ENCODE assay signal across 1 cellular context in genomic region chr9:136667940-136668760, GRCh38.
TF ChIP-seq lines count a peak whose summit lies in the region.

No MANE protein-coding gene starts in this region.

TF ChIP-seq in K562, 482 proteins besides CTCF, POLR2A, EP300 and RAD21 (continues in another document):
- no peak; the same call in 1 of the 2 replicates for TF ChIP-seq POLR2AphosphoS5 (IDR thresholded peaks at IDR 0.05; ENCODE audit: control insufficient read depth, insufficient read depth, low read depth, low read length)
- no peak for TF ChIP-seq KAT7 (CRISPR knock-in tag; IDR thresholded peaks at IDR 0.05; ENCODE audit: borderline replicate concordance)
- TF ChIP-seq MAX (CRISPR knock-in tag; IDR thresholded peaks at IDR 0.05), result no peak
- TF ChIP-seq EZH2 (IDR thresholded peaks at IDR 0.05; ENCODE audit: borderline replicate concordance, low read depth, low read length), result no peak
- no peak for TF ChIP-seq EWSR1 (IDR thresholded peaks at IDR 0.05; ENCODE audit: borderline replicate concordance, low read depth, partially characterized antibody)
- TF ChIP-seq ZNF780A (CRISPR knock-in tag; IDR thresholded peaks at IDR 0.05), result no peak
- TF ChIP-seq HNRNPL (IDR thresholded peaks at IDR 0.05; ENCODE audit: low read depth, low read length), result peak; percentile 48
- TF ChIP-seq POLR2AphosphoS2 (IDR thresholded peaks at IDR 0.05; ENCODE audit: low read length), result peak; percentile 26; the same call in 1 of the 2 replicates
- TF ChIP-seq HDAC1 (IDR thresholded peaks at IDR 0.05), result no peak
- TF ChIP-seq KLF13 (tag; IDR thresholded peaks at IDR 0.05; ENCODE audit: borderline replicate concordance, low read depth), result no peak
- no peak for TF ChIP-seq ZKSCAN3 (CRISPR knock-in tag; IDR thresholded peaks at IDR 0.05)
- TF ChIP-seq CCAR2 (IDR thresholded peaks at IDR 0.05; ENCODE audit: low read depth, low read length), result no peak
- peak; percentile 77; the same call in 1 of the 2 replicates for TF ChIP-seq RBM14 (IDR thresholded peaks at IDR 0.05; ENCODE audit: borderline replicate concordance, insufficient read depth, low read depth, low read length)
- TF ChIP-seq BHLHE40 (IDR thresholded peaks at IDR 0.05; ENCODE audit: low read length), result no peak
- TF ChIP-seq, protein P1, sequence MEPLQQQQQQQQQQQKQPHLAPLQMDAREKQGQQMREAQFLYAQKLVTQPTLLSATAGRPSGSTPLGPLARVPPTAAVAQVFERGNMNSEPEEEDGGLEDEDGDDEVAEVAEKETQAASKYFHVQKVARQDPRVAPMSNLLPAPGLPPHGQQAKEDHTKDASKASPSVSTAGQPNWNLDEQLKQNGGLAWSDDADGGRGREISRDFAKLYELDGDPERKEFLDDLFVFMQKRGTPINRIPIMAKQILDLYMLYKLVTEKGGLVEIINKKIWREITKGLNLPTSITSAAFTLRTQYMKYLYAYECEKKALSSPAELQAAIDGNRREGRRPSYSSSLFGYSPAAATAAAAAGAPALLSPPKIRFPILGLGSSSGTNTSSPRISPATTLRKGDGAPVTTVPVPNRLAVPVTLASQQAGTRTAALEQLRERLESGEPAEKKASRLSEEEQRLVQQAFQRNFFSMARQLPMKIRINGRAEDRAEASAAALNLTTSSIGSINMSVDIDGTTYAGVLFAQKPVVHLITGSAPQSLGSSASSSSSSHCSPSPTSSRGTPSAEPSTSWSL (CRISPR knock-in tag; IDR thresholded peaks at IDR 0.05; ENCODE audit: borderline replicate concordance), result no peak
- TF ChIP-seq MEIS2 (IDR thresholded peaks at IDR 0.05; ENCODE audit: partially characterized antibody), result no peak
- peak; percentile 17 for TF ChIP-seq HNRNPLL (IDR thresholded peaks at IDR 0.05; ENCODE audit: low read depth, low read length, poor library complexity, severe bottlenecking)
- no peak for TF ChIP-seq TFAP4 (CRISPR knock-in tag; IDR thresholded peaks at IDR 0.05; ENCODE audit: borderline replicate concordance)
- TF ChIP-seq ZNF583 (CRISPR knock-in tag; IDR thresholded peaks at IDR 0.05), result no peak
- TF ChIP-seq ZNF57 (CRISPR knock-in tag; IDR thresholded peaks at IDR 0.05), result no peak
- TF ChIP-seq, protein P2, sequence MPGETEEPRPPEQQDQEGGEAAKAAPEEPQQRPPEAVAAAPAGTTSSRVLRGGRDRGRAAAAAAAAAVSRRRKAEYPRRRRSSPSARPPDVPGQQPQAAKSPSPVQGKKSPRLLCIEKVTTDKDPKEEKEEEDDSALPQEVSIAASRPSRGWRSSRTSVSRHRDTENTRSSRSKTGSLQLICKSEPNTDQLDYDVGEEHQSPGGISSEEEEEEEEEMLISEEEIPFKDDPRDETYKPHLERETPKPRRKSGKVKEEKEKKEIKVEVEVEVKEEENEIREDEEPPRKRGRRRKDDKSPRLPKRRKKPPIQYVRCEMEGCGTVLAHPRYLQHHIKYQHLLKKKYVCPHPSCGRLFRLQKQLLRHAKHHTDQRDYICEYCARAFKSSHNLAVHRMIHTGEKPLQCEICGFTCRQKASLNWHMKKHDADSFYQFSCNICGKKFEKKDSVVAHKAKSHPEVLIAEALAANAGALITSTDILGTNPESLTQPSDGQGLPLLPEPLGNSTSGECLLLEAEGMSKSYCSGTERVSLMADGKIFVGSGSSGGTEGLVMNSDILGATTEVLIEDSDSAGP (CRISPR knock-in tag; IDR thresholded peaks at IDR 0.05), result no peak
- peak; percentile 38; the same call in 1 of the 2 replicates for TF ChIP-seq TAF15 (IDR thresholded peaks at IDR 0.05; ENCODE audit: low read depth, low read length)
- TF ChIP-seq SAFB2 (IDR thresholded peaks at IDR 0.05; ENCODE audit: borderline replicate concordance, low read depth, low read length, severe bottlenecking), result no peak
- TF ChIP-seq, protein P3, sequence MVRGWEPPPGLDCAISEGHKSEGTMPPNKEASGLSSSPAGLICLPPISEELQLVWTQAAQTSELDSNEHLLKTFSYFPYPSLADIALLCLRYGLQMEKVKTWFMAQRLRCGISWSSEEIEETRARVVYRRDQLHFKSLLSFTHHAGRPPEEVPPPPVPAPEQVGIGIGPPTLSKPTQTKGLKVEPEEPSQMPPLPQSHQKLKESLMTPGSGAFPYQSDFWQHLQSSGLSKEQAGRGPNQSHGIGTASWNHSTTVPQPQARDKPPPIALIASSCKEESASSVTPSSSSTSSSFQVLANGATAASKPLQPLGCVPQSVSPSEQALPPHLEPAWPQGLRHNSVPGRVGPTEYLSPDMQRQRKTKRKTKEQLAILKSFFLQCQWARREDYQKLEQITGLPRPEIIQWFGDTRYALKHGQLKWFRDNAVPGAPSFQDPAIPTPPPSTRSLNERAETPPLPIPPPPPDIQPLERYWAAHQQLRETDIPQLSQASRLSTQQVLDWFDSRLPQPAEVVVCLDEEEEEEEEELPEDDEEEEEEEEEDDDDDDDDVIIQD (CRISPR knock-in tag; IDR thresholded peaks at IDR 0.05), result no peak
- peak; percentile 75; the same call in 1 of the 2 replicates for TF ChIP-seq ZBTB7A (IDR thresholded peaks at IDR 0.05; ENCODE audit: borderline replicate concordance, control insufficient read depth, low read depth, low read length)
- TF ChIP-seq, protein P4, sequence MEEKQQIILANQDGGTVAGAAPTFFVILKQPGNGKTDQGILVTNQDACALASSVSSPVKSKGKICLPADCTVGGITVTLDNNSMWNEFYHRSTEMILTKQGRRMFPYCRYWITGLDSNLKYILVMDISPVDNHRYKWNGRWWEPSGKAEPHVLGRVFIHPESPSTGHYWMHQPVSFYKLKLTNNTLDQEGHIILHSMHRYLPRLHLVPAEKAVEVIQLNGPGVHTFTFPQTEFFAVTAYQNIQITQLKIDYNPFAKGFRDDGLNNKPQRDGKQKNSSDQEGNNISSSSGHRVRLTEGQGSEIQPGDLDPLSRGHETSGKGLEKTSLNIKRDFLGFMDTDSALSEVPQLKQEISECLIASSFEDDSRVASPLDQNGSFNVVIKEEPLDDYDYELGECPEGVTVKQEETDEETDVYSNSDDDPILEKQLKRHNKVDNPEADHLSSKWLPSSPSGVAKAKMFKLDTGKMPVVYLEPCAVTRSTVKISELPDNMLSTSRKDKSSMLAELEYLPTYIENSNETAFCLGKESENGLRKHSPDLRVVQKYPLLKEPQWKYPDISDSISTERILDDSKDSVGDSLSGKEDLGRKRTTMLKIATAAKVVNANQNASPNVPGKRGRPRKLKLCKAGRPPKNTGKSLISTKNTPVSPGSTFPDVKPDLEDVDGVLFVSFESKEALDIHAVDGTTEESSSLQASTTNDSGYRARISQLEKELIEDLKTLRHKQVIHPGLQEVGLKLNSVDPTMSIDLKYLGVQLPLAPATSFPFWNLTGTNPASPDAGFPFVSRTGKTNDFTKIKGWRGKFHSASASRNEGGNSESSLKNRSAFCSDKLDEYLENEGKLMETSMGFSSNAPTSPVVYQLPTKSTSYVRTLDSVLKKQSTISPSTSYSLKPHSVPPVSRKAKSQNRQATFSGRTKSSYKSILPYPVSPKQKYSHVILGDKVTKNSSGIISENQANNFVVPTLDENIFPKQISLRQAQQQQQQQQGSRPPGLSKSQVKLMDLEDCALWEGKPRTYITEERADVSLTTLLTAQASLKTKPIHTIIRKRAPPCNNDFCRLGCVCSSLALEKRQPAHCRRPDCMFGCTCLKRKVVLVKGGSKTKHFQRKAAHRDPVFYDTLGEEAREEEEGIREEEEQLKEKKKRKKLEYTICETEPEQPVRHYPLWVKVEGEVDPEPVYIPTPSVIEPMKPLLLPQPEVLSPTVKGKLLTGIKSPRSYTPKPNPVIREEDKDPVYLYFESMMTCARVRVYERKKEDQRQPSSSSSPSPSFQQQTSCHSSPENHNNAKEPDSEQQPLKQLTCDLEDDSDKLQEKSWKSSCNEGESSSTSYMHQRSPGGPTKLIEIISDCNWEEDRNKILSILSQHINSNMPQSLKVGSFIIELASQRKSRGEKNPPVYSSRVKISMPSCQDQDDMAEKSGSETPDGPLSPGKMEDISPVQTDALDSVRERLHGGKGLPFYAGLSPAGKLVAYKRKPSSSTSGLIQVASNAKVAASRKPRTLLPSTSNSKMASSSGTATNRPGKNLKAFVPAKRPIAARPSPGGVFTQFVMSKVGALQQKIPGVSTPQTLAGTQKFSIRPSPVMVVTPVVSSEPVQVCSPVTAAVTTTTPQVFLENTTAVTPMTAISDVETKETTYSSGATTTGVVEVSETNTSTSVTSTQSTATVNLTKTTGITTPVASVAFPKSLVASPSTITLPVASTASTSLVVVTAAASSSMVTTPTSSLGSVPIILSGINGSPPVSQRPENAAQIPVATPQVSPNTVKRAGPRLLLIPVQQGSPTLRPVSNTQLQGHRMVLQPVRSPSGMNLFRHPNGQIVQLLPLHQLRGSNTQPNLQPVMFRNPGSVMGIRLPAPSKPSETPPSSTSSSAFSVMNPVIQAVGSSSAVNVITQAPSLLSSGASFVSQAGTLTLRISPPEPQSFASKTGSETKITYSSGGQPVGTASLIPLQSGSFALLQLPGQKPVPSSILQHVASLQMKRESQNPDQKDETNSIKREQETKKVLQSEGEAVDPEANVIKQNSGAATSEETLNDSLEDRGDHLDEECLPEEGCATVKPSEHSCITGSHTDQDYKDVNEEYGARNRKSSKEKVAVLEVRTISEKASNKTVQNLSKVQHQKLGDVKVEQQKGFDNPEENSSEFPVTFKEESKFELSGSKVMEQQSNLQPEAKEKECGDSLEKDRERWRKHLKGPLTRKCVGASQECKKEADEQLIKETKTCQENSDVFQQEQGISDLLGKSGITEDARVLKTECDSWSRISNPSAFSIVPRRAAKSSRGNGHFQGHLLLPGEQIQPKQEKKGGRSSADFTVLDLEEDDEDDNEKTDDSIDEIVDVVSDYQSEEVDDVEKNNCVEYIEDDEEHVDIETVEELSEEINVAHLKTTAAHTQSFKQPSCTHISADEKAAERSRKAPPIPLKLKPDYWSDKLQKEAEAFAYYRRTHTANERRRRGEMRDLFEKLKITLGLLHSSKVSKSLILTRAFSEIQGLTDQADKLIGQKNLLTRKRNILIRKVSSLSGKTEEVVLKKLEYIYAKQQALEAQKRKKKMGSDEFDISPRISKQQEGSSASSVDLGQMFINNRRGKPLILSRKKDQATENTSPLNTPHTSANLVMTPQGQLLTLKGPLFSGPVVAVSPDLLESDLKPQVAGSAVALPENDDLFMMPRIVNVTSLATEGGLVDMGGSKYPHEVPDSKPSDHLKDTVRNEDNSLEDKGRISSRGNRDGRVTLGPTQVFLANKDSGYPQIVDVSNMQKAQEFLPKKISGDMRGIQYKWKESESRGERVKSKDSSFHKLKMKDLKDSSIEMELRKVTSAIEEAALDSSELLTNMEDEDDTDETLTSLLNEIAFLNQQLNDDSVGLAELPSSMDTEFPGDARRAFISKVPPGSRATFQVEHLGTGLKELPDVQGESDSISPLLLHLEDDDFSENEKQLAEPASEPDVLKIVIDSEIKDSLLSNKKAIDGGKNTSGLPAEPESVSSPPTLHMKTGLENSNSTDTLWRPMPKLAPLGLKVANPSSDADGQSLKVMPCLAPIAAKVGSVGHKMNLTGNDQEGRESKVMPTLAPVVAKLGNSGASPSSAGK (IDR thresholded peaks at IDR 0.05), result no peak
- TF ChIP-seq HMG20A (CRISPR knock-in tag; conservative IDR thresholded peaks at IDR 0.05), result no peak
- peak; percentile 84 for TF ChIP-seq FIP1L1 (IDR thresholded peaks at IDR 0.05; ENCODE audit: low read depth, low read length, poor library complexity, severe bottlenecking)
- no peak for TF ChIP-seq ZFPM2 (CRISPR knock-in tag; IDR thresholded peaks at IDR 0.05)
- TF ChIP-seq NCOA1 (IDR thresholded peaks at IDR 0.05; ENCODE audit: low read depth), result no peak
- TF ChIP-seq ZNF232 (CRISPR knock-in tag; IDR thresholded peaks at IDR 0.05), result no peak
- no peak for TF ChIP-seq KLF16 (IDR thresholded peaks at IDR 0.05)
- TF ChIP-seq ZNF175 (CRISPR knock-in tag; IDR thresholded peaks at IDR 0.05; ENCODE audit: low read depth), result no peak
- TF ChIP-seq ZNF384 (IDR thresholded peaks at IDR 0.05; ENCODE audit: low read depth, low read length), result no peak
- no peak for TF ChIP-seq TAF1 (IDR thresholded peaks at IDR 0.05; ENCODE audit: control insufficient read depth, extremely low read depth, insufficient read depth, low read length, severe bottlenecking)
- TF ChIP-seq SMARCA4 (IDR thresholded peaks at IDR 0.05), result no peak
- no peak for TF ChIP-seq ZNF764 (CRISPR knock-in tag; IDR thresholded peaks at IDR 0.05; ENCODE audit: low read depth)
- TF ChIP-seq CHD2 (IDR thresholded peaks at IDR 0.05; ENCODE audit: low read depth, low read length), result no peak
- TF ChIP-seq RBM22 (IDR thresholded peaks at IDR 0.05; ENCODE audit: low read depth, low read length, poor library complexity, severe bottlenecking), result peak; percentile 92
- no peak for TF ChIP-seq GABPB2 (CRISPR knock-in tag; conservative IDR thresholded peaks at IDR 0.05)
- peak; percentile 85 for TF ChIP-seq POLR2G (IDR thresholded peaks at IDR 0.05; ENCODE audit: low read depth, low read length)
- TF ChIP-seq, protein P5, sequence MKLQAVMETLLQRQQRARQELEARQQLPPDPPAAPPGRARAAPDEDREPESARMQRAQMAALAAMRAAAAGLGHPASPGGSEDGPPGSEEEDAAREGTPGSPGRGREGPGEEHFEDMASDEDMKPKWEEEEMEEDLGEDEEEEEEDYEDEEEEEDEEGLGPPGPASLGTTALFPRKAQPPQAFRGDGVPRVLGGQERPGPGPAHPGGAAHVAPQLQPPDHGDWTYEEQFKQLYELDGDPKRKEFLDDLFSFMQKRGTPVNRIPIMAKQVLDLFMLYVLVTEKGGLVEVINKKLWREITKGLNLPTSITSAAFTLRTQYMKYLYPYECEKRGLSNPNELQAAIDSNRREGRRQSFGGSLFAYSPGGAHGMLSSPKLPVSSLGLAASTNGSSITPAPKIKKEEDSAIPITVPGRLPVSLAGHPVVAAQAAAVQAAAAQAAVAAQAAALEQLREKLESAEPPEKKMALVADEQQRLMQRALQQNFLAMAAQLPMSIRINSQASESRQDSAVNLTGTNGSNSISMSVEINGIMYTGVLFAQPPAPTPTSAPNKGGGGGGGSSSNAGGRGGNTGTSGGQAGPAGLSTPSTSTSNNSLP (IDR thresholded peaks at IDR 0.05; ENCODE audit: borderline replicate concordance, low read depth, low read length), result no peak
- peak; percentile 6 for TF ChIP-seq CCNT2 (IDR thresholded peaks at IDR 0.05; ENCODE audit: borderline replicate concordance, extremely low read depth, insufficient read length, low read depth, low read length)
- TF ChIP-seq ZNF408 (CRISPR knock-in tag; IDR thresholded peaks at IDR 0.05; ENCODE audit: low read depth), result no peak
- TF ChIP-seq CHCHD3 (CRISPR knock-in tag; IDR thresholded peaks at IDR 0.05), result no peak
- TF ChIP-seq ELK3 (CRISPR knock-in tag; IDR thresholded peaks at IDR 0.05), result no peak
